In the genomic region with DNA sequence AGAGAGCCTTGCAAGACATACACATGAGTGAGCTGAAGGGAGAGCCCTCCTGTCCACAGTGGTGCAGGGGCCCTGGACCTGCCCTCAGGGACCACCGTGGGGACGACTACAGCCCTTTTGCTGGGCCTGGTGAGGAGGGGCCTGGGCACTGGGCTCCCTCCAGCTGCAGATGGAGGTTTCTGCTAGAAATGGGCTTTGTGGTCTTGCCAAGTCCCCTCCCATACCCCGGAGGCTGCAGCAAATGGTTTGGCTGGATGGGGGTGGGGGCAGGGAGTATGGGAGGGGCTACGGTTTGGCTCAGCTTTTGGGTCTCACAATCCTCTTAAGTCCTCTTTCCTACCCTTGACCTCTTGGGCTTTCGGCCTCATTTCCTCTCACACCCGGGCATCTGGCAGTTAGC, we compare ENCODE assay signal across 19 cellular contexts.
DNase-seq lines count a peak whose midpoint lies in the region; ATAC-seq lines count a peak whose summit lies in the region.
"Had no signal": no experiment of that assay in that cellular context is flagged by ENCODE, and none has a peak within 500 bp of the region (broad histone marks: within the 10 kb centered on the region; RNA-seq: fewer than 3 reads in every experiment).

No MANE protein-coding gene starts in this region.

- peaks cover 29% of the 10 kb centered on the region for H3K4me1 Mint-ChIP-seq in activated naive CD4-positive, alpha-beta T cell treated with anti-CD3 and anti-CD28 coated beads, Interleukin-2, amount 10 ng/mL, durations not matched to agents 7 days and 5 days

- H3K27me3 Mint-ChIP-seq in activated naive CD4-positive, alpha-beta T cell treated with anti-CD3 and anti-CD28 coated beads, Interleukin-2, amount 10 ng/mL, durations not matched to agents 7 days and 5 days = peaks cover 8% of the 10 kb centered on the region
- H3K27me3 Mint-ChIP-seq: dendritic cell treated with granulocyte-macrophage colony-stimulating factor and Interleukin-4, amounts not matched to agents 40 ng/mL and 50 ng/mL, for 4 days had no signal

- DNase-seq in DMS79 treated with DMSO at 0.1 percent for 48 hours (lab: John Stamatoyannopoulos, UW) (peak; percentile 23), DMS79 (lab: John Stamatoyannopoulos, UW) (no peak), midbrain (lab: John Stamatoyannopoulos, UW) (peak; percentile 41), superior temporal gyrus (ENCODE audit: extremely low spot score) (peak; percentile 40), NCI-H526 (lab: John Stamatoyannopoulos, UW) (no peak)
- no peak for DNase-seq in activated naive CD4-positive, alpha-beta T cell treated with anti-CD3 and anti-CD28 coated beads, Interleukin-2, amount 10 ng/mL, durations not matched to agents 7 days and 5 days
- DNase-seq: activated CD4-positive, alpha-beta T cell treated with anti-CD3 and anti-CD28 coated beads for 1 hour; amniotic stem cell; CD8-positive, alpha-beta memory T cell; NCI-H1048; NCI-H2227 treated with DMSO at 0.1 percent for 48 hours; PC-3; stimulated activated CD4-positive, alpha-beta T cell treated with anti-CD3 and anti-CD28 coated beads, Interleukin-4, amount 100 ng/mL, for 24 hours had no signal

- H3K36me3 Mint-ChIP-seq in activated naive CD4-positive, alpha-beta T cell treated with anti-CD3 and anti-CD28 coated beads, Interleukin-2, amount 10 ng/mL, durations not matched to agents 7 days and 5 days = peaks cover 11% of the 10 kb centered on the region

- CTCF ChIA-PET in activated naive CD4-positive, alpha-beta T cell treated with anti-CD3 and anti-CD28 coated beads, Interleukin-2, amount 10 ng/mL, durations not matched to agents 7 days and 5 days (lab: Charles Lee) = interaction anchor here (1.7 to 2.7 kb wide), 2 partner anchors 26 to 98 kb away, joined by 4 to 11 read pairs; no protein-coding TSS in a partner anchor

- peak overlapping the region; percentile 65 for H3K27ac ChIP-seq in cingulate gyrus (ENCODE audit: low read depth, low read length)
- H3K27ac ChIP-seq: 22Rv1 had no signal

- no peak overlapping the region for H3K4me3 Mint-ChIP-seq in activated naive CD4-positive, alpha-beta T cell treated with anti-CD3 and anti-CD28 coated beads, Interleukin-2, amount 10 ng/mL, durations not matched to agents 7 days and 5 days
- H3K4me3 Mint-ChIP-seq: dendritic cell treated with granulocyte-macrophage colony-stimulating factor and Interleukin-4, amounts not matched to agents 40 ng/mL and 50 ng/mL, for 4 days; stimulated activated effector memory CD8-positive, alpha-beta T cell treated with anti-CD3 and anti-CD28 coated beads, Interleukin-12 subunit alpha, Interleukin-12 subunit beta, amount 100 ng/mL, for 72 hours had no signal

- no peaks in the 10 kb centered on the region for H3K9me3 Mint-ChIP-seq in activated naive CD4-positive, alpha-beta T cell treated with anti-CD3 and anti-CD28 coated beads, Interleukin-2, amount 10 ng/mL, durations not matched to agents 7 days and 5 days
- H3K9me3 Mint-ChIP-seq: CD8-positive, alpha-beta memory T cell; dendritic cell treated with granulocyte-macrophage colony-stimulating factor and Interleukin-4, amounts not matched to agents 40 ng/mL and 50 ng/mL, for 4 days; stimulated activated effector memory CD8-positive, alpha-beta T cell treated with anti-CD3 and anti-CD28 coated beads, Interleukin-12 subunit alpha, Interleukin-12 subunit beta, amount 100 ng/mL, for 72 hours had no signal

- ATAC-seq in GM19324 (IDR thresholded peaks at IDR 0.05; ENCODE audit: low FRiP score, unreplicated experiment) = no peak
- ATAC-seq: HepG2; PC-3; stimulated activated effector memory CD8-positive, alpha-beta T cell treated with anti-CD3 and anti-CD28 coated beads, Interleukin-12 subunit alpha, Interleukin-12 subunit beta, amount 100 ng/mL, for 72 hours had no signal

- no peak overlapping the region for H3K27ac Mint-ChIP-seq in activated naive CD4-positive, alpha-beta T cell treated with anti-CD3 and anti-CD28 coated beads, Interleukin-2, amount 10 ng/mL, durations not matched to agents 7 days and 5 days
- H3K27ac Mint-ChIP-seq: dendritic cell treated with granulocyte-macrophage colony-stimulating factor and Interleukin-4, amounts not matched to agents 40 ng/mL and 50 ng/mL, for 4 days; stimulated activated effector memory CD8-positive, alpha-beta T cell treated with anti-CD3 and anti-CD28 coated beads, Interleukin-12 subunit alpha, Interleukin-12 subunit beta, amount 100 ng/mL, for 72 hours had no signal

Comparison
In these comparisons a context has a peak if more than half of its experiments do, and no peak if none do; other contexts are left out.
1. DNase-seq: peak in DMS79 treated with DMSO at 0.1 percent for 48 hours (single experiment), midbrain (single experiment) and superior temporal gyrus (single experiment); none in DMS79 (single experiment), activated naive CD4-positive, alpha-beta T cell treated with anti-CD3 and anti-CD28 coated beads, Interleukin-2, amount 10 ng/mL, durations not matched to agents 7 days and 5 days (single experiment) and NCI-H526 (0 of 2).